In the genomic region with DNA sequence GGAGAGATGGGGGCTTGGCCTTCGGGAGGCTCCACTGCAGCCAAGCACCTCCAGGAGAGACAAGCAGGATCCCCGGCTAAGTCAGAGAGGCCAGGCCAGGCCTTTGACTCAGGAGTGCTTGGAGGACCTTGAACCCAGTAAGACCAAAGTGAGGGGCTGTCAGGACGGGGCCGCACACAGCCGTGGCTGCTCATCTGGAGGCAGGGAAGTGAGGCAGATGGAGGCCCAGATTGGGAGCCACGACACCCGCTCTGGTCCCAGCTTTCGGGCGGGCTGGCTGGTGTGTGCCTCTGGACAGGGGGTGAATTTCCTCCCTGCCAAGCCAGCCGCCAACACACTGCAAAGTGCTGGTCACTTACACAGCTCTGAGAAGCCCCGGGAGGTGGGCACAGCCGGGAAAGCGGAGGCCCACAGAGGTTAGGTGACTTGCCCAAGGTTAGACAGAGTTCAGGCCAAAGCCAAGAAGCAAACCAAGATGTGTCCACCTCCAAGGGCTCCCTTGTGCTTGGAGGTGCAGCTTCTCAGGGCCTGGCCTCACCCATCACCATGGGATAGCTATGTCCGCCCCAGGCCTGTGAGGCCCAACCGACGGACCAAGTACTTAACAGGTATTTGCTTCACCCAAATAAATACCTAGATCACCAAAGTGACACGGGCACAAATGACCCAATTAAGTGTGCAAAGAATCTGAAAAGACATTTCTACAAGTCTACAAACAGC, we compare ENCODE assay signal across 22 cellular contexts.
"Had no signal": no experiment of that assay in that cellular context is flagged by ENCODE, and none has a peak within 500 bp of the region (broad histone marks: within the 10 kb centered on the region; RNA-seq: fewer than 3 reads in every experiment).

No MANE protein-coding gene starts in this region.

- H3K27ac ChIP-seq: ascending aorta, body of pancreas, KMS-11 had no signal

- H3K4me3 Mint-ChIP-seq: activated B cell treated with CpG ODN at 0.5 μM for 24 hours; activated CD4-positive, alpha-beta memory T cell treated with anti-CD3 and anti-CD28 coated beads for 36 hours; activated CD4-positive, alpha-beta T cell treated with anti-CD3 and anti-CD28 coated beads, Interleukin-2, amount 10 ng/mL, durations not matched to agents 7 days and 5 days; activated T-cell treated with anti-CD3 and anti-CD28 coated beads, Interleukin-2, amount 50 U/mL, for 4 hours; central memory CD8-positive, alpha-beta T cell; T-helper 17 cell had no signal

- H3K4me2 ChIP-seq: KMS-11 had no signal

- H3K36me3 Mint-ChIP-seq: activated CD4-positive, alpha-beta memory T cell treated with anti-CD3 and anti-CD28 coated beads for 36 hours had no signal

- H3K4me3 ChIP-seq: ascending aorta, body of pancreas had no signal

- H3K27ac Mint-ChIP-seq: activated B cell treated with CpG ODN at 0.5 μM for 24 hours; activated CD4-positive, alpha-beta memory T cell treated with anti-CD3 and anti-CD28 coated beads for 36 hours; activated CD4-positive, alpha-beta T cell treated with anti-CD3 and anti-CD28 coated beads, Interleukin-2, amount 10 ng/mL, durations not matched to agents 7 days and 5 days; T-helper 17 cell had no signal

- H3K27me3 ChIP-seq: ascending aorta, body of pancreas had no signal

- DNase-seq: activated B cell treated with CpG ODN at 0.5 μM for 24 hours; activated CD4-positive, alpha-beta memory T cell treated with anti-CD3 and anti-CD28 coated beads for 36 hours; activated CD4-positive, alpha-beta T cell treated with anti-CD3 and anti-CD28 coated beads for 1 hour; activated CD4-positive, alpha-beta T cell treated with anti-CD3 and anti-CD28 coated beads, Interleukin-2, amount 10 ng/mL, durations not matched to agents 7 days and 5 days; activated CD8-positive, alpha-beta memory T cell treated with anti-CD3 and anti-CD28 coated beads for 24 hours; activated effector memory CD4-positive, alpha-beta T cell treated with anti-CD3 and anti-CD28 coated beads, Interleukin-2, amount 50 U/mL, for 16 hours; activated naive CD4-positive, alpha-beta T cell treated with Interleukin-2 at 50 U/mL for 16 hours; activated T-cell treated with anti-CD3 and anti-CD28 coated beads, Interleukin-2, amount 50 U/mL, for 4 hours; NCI-H1092; NCI-H1417; NCI-H1930; NCI-H2171; NCI-H226; NCI-H510A; NCI-H526 treated with DMSO at 0.1 percent for 48 hours; SIG-M5; T-helper 17 cell; T-helper 9 cell had no signal

- H3K36me3 ChIP-seq: ascending aorta had no signal

- H3K4me1 ChIP-seq: ascending aorta, body of pancreas had no signal

- ATAC-seq: activated T-cell treated with anti-CD3 and anti-CD28 coated beads, Interleukin-2, amount 50 U/mL, for 4 hours; body of pancreas; T-helper 17 cell had no signal

- H3K9me3 ChIP-seq: ascending aorta had no signal

- H3K9ac ChIP-seq: KMS-11 had no signal

- H3K4me1 Mint-ChIP-seq: activated B cell treated with CpG ODN at 0.5 μM for 24 hours had no signal
